In genomic region chr11:2131371-2132228, GRCh38 we compare ENCODE assay signal across 1 cellular context.
TF ChIP-seq lines count a peak whose summit lies in the region.

No MANE protein-coding gene starts in this region.

TF ChIP-seq in HEK293, 187 proteins besides CTCF, POLR2A, EP300 and RAD21 (continued from another document):
- TF ChIP-seq, protein P1, sequence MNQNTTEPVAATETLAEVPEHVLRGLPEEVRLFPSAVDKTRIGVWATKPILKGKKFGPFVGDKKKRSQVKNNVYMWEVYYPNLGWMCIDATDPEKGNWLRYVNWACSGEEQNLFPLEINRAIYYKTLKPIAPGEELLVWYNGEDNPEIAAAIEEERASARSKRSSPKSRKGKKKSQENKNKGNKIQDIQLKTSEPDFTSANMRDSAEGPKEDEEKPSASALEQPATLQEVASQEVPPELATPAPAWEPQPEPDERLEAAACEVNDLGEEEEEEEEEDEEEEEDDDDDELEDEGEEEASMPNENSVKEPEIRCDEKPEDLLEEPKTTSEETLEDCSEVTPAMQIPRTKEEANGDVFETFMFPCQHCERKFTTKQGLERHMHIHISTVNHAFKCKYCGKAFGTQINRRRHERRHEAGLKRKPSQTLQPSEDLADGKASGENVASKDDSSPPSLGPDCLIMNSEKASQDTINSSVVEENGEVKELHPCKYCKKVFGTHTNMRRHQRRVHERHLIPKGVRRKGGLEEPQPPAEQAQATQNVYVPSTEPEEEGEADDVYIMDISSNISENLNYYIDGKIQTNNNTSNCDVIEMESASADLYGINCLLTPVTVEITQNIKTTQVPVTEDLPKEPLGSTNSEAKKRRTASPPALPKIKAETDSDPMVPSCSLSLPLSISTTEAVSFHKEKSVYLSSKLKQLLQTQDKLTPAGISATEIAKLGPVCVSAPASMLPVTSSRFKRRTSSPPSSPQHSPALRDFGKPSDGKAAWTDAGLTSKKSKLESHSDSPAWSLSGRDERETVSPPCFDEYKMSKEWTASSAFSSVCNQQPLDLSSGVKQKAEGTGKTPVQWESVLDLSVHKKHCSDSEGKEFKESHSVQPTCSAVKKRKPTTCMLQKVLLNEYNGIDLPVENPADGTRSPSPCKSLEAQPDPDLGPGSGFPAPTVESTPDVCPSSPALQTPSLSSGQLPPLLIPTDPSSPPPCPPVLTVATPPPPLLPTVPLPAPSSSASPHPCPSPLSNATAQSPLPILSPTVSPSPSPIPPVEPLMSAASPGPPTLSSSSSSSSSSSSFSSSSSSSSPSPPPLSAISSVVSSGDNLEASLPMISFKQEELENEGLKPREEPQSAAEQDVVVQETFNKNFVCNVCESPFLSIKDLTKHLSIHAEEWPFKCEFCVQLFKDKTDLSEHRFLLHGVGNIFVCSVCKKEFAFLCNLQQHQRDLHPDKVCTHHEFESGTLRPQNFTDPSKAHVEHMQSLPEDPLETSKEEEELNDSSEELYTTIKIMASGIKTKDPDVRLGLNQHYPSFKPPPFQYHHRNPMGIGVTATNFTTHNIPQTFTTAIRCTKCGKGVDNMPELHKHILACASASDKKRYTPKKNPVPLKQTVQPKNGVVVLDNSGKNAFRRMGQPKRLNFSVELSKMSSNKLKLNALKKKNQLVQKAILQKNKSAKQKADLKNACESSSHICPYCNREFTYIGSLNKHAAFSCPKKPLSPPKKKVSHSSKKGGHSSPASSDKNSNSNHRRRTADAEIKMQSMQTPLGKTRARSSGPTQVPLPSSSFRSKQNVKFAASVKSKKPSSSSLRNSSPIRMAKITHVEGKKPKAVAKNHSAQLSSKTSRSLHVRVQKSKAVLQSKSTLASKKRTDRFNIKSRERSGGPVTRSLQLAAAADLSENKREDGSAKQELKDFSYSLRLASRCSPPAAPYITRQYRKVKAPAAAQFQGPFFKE (tag by site-specific recombination; IDR thresholded peaks at IDR 0.05; ENCODE audit: borderline replicate concordance): no peak
- TF ChIP-seq KLF1 (tag by site-specific recombination; IDR thresholded peaks at IDR 0.05) (no peak), ZNF473 (tag by site-specific recombination; IDR thresholded peaks at IDR 0.05) (no peak), OSR2 (tag by site-specific recombination; IDR thresholded peaks at IDR 0.05) (no peak)
- TF ChIP-seq, protein P2, sequence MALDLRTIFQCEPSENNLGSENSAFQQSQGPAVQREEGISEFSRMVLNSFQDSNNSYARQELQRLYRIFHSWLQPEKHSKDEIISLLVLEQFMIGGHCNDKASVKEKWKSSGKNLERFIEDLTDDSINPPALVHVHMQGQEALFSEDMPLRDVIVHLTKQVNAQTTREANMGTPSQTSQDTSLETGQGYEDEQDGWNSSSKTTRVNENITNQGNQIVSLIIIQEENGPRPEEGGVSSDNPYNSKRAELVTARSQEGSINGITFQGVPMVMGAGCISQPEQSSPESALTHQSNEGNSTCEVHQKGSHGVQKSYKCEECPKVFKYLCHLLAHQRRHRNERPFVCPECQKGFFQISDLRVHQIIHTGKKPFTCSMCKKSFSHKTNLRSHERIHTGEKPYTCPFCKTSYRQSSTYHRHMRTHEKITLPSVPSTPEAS (tag by site-specific recombination; IDR thresholded peaks at IDR 0.05): peak; percentile 100
